ENCODE assay signal across 8 cellular contexts in genomic region chr11:5596611-5597201, GRCh38. TPM values are rescaled to one million over a fixed set of nuclear protein-coding genes. Genes with fewer than 3 reads are reported as not detected.
A peak's percentile ranks its signal among the peaks of the same experiment; 100 is the strongest.
DNase-seq lines count a peak whose midpoint lies in the region; ATAC-seq, FAIRE-seq and TF ChIP-seq lines count a peak whose summit lies in the region.

Gene TRIM6 (plus strand): TSS chr11:5596637. CDS start chr11:5596898, 261 bp downstream.

- H3K4me1 ChIP-seq in HUES48 (ENCODE audit: control insufficient read depth, insufficient read depth, low read length) = peaks cover 33% of the 10 kb centered on the region
- H3K4me1 ChIP-seq in GM12878 (ENCODE audit: control insufficient read depth, insufficient read depth, low read length) = no peaks in the 10 kb centered on the region; the same call in 1 of the 2 replicates

- RAD21 ChIA-PET in GM12878 (lab: Charles Lee; ENCODE audit: unreplicated experiment) = interaction anchor here (0.6 kb wide), 1 partner anchor 26 kb away, joined by 3 read pairs; no protein-coding TSS in a partner anchor

- TF ChIP-seq CTCF in AG09309 (IDR thresholded peaks at IDR 0.05; ENCODE audit: control insufficient read depth, insufficient read depth, low read depth, low read length, missing control alignments) (no peak), GM12878 (IDR thresholded peaks at IDR 0.05 in 2 of 3, conservative IDR thresholded peaks at IDR 0.05 in 1 of 3; ENCODE audit: control insufficient read depth in 2 of 3, extremely low read depth in 1 of 3, insufficient read depth in 1 of 3, low read depth in 3 of 3, low read length in 3 of 3) (no peak)

- H3K36me3 ChIP-seq in HUES48 (ENCODE audit: control insufficient read depth, insufficient read depth, low read length) = no peaks in the 10 kb centered on the region
- H3K36me3 ChIP-seq in GM12878 (ENCODE audit: control insufficient read depth in 2 of 2, insufficient read depth in 2 of 2, low read length in 1 of 2) = peaks cover 0 to 2% of the 10 kb centered on the region in 2 experiments; a peak in 1 of 4 replicates

- no peak for TF ChIP-seq POLR2A in GM12878 (IDR thresholded peaks at IDR 0.05; ENCODE audit: low read depth, low read length)

- H3K9me3 ChIP-seq in HUES48 (ENCODE audit: control insufficient read depth, insufficient read depth, low read length) = no peaks in the 10 kb centered on the region
- no peaks in the 10 kb centered on the region for H3K9me3 ChIP-seq in GM12878 (replicated peaks; ENCODE audit: control insufficient read depth, insufficient read depth, low read length)

- peak within 1 kb of the TSS; percentile 55 for H3K4me3 ChIP-seq in AG09309 (ENCODE audit: control insufficient read depth, low read depth, low read length)
- peak within 1 kb of the TSS; percentile 71 for H3K4me3 ChIP-seq in HUES48 (ENCODE audit: low read depth, low read length)
- H3K4me3 ChIP-seq in GM12878 = peak within 1 kb of the TSS; percentile 69
- peak within 1 kb of the TSS; percentile 10 to 48 (median 38) for H3K4me3 ChIP-seq in skin epidermis

- WGBS in GM12878 (ENCODE audit: insufficient coverage, insufficient replicate concordance, low lambda C conversion rate, missing lambda C conversion rate) = 15% methylated on average over 20 of the region's 20 CpGs

- TF ChIP-seq EP300 in GM12878 (IDR thresholded peaks at IDR 0.05; ENCODE audit: borderline replicate concordance in 1 of 2, control insufficient read depth in 1 of 2, low read depth in 2 of 2, low read length in 2 of 2) = no peak

- H3K79me2 ChIP-seq in GM12878 (ENCODE audit: control insufficient read depth, insufficient read depth, low read length) = no peaks in the 10 kb centered on the region

- peak; percentile 23 for FAIRE-seq in GM12878 (lab: Jason Lieb, UNC)

- SMC1A ChIA-PET in GM12878 (lab: Charles Lee; ENCODE audit: uncharacterized antibody, unreplicated experiment) = interaction anchor here (0.8 to 1.5 kb wide), 4 partner anchors 18 to 213 kb away, joined by 3 to 4 read pairs (median 4); no protein-coding TSS in a partner anchor

- in situ Hi-C loops in GM12878 (cut with MboI) = no loop called here

- H4K20me1 ChIP-seq in GM12878 (ENCODE audit: control insufficient read depth, insufficient read depth) = no peaks in the 10 kb centered on the region

- peak within 1 kb of the TSS; percentile 61 for H3K4me2 ChIP-seq in GM12878 (ENCODE audit: control insufficient read depth, insufficient read depth)

- peak within 1 kb of the TSS; percentile 27 for H3K9ac ChIP-seq in HUES48 (ENCODE audit: low read depth, low read length)
- H3K9ac ChIP-seq in GM12878 (ENCODE audit: control insufficient read depth, insufficient read depth, low read length) = peak within 1 kb of the TSS; percentile 67

- TF ChIP-seq RAD21 in GM12878 (IDR thresholded peaks at IDR 0.05; ENCODE audit: insufficient read depth, low read depth, low read length) = no peak

- peak; percentile 54 for ATAC-seq in GM19035 (IDR thresholded peaks at IDR 0.05; ENCODE audit: unreplicated experiment)
- peak; percentile 42; the same call in 2 of the 3 replicates for ATAC-seq in GM12878

- POLR2A ChIA-PET in GM12878 (lab: Charles Lee) = interaction anchor here (0.7 kb wide), 1 partner anchor 88 kb away, joined by 4 read pairs; the partner anchor contains the start of gene TRIM5

- H3K27ac ChIP-seq in HUES48 (ENCODE audit: low read depth, low read length) (peak within 1 kb of the TSS; percentile 11), GM12878 (ENCODE audit: control insufficient read depth, insufficient read depth) (peak within 1 kb of the TSS; percentile 37), skin epidermis (peak within 1 kb of the TSS in 12 of 21 experiments; percentile 7 to 74 (median 50))

- no peak for DNase-seq in AG09309 (ENCODE audit: low read depth)
- no peak for DNase-seq in GM12878 (ENCODE audit: low read depth, low spot score)
- DNase-seq in iPS-NIHi7 (ENCODE audit: extremely low spot score) = peak; percentile 70
- DNase-seq in germinal center (ENCODE audit: low spot score) = no peak
- DNase-seq in NCI-H2081 treated with DMSO at 0.1 percent for 48 hours (lab: John Stamatoyannopoulos, UW) = no peak

- BruUV-seq in GM12878 (replicated peaks; lab: Mats Ljungman, UMichigan) = no TSS peak

- peak within 1 kb of the TSS; percentile 77 for H2AFZ ChIP-seq in GM12878 (ENCODE audit: control insufficient read depth, low read depth, low read length)

- H3K27me3 ChIP-seq in HUES48 (ENCODE audit: control insufficient read depth, insufficient read depth, low read length) (no peaks in the 10 kb centered on the region), GM12878 (replicated peaks in 1 of 2; ENCODE audit: control insufficient read depth in 2 of 2, insufficient read depth in 2 of 2, low read length in 1 of 2) (no peaks in the 10 kb centered on the region)

- intact Hi-C loops in GM12878 (cut with micrococcal nuclease; ENCODE audit: unreplicated experiment) = no loop called here

- CTCF ChIA-PET in GM12878 (lab: Yijun Ruan, JAX) = interaction anchor here (0.6 to 1.6 kb wide), 4 partner anchors 9 to 392 kb away, joined by 3 to 5 read pairs (median 4); partner anchors contain the start of gene TRIM5

TF ChIP-seq in GM12878, 131 proteins besides CTCF, POLR2A, EP300 and RAD21:
- TF ChIP-seq ESRRA (IDR thresholded peaks at IDR 0.05; ENCODE audit: low read length) (no peak), EED (IDR thresholded peaks at IDR 0.05; ENCODE audit: low read depth) (peak; percentile 42; the same call in 1 of the 2 replicates), RUNX3 (IDR thresholded peaks at IDR 0.05; ENCODE audit: low read length) (0 out of 2 replicates have a peak, but pooled peaks have one; percentile 11)

RNA-seq across cellular contexts. Expression of gene TRIM6, which starts in this region (rescaled TPM):
- 2.1 and 3.2 TPM in 2 replicates for total RNA-seq in GM12878 (2013; cell fraction: nucleolus; rRNA removed)
- total RNA-seq in GM12878 (2014; rRNA removed) (4.5 and 6.4 TPM in 2 replicates), GM12878 (2014; rRNA removed; fragmentation: Illumina TruSeq; extraction: Trizol) (5.1 and 5.6 TPM in 2 replicates), GM12878 (2021) (3.1 and 4.4 TPM in 2 replicates)
- 2.0 TPM for polyA plus RNA-seq in GM12878 (2011; ENCODE audit: low read depth)
- polyA plus RNA-seq in GM12878 (2011; rRNA removed) (1.4 and 1.6 TPM in 2 replicates), GM12878 (2014; fragmentation: Illumina TruSeq; extraction: Trizol) (6.8 and 8.1 TPM in 2 replicates), GM12878 (2014; fragmentation: Nextera tagmentation; extraction: Ambion mirVana) (1 to 10 TPM; 4.0 to 4.1 TPM), GM12878 (2014; rRNA removed) (3.7 and 4.6 TPM in 2 replicates), GM12878 (2016; fragmentation: Nextera tagmentation; extraction: Ambion mirVana) (1 to 10 TPM; 3.6 to 4.3 TPM)
- 0.62 and 0.72 TPM in 2 replicates for polyA plus RNA-seq in GM12878 (2011; cell fraction: cytosol; rRNA removed)
- polyA plus RNA-seq in GM12878 (2011; cell fraction: nucleus; rRNA removed) = 0.31 and 0.52 TPM in 2 replicates
- polyA plus RNA-seq in GM12878 (2012) = 2.2 and 3.5 TPM in 2 replicates
- 0.80 and 0.82 TPM in 2 replicates for polyA minus RNA-seq in GM12878 (2011; rRNA and poly(A)+ RNA removed)
- 0.40 TPM in 1 of 2 replicates, not detected in the other for polyA minus RNA-seq in GM12878 (2011; cell fraction: cytosol; rRNA and poly(A)+ RNA removed)
- 0.12 and 0.29 TPM in 2 replicates for polyA minus RNA-seq in GM12878 (2011; cell fraction: nucleus; rRNA and poly(A)+ RNA removed)
